In the genomic region with DNA sequence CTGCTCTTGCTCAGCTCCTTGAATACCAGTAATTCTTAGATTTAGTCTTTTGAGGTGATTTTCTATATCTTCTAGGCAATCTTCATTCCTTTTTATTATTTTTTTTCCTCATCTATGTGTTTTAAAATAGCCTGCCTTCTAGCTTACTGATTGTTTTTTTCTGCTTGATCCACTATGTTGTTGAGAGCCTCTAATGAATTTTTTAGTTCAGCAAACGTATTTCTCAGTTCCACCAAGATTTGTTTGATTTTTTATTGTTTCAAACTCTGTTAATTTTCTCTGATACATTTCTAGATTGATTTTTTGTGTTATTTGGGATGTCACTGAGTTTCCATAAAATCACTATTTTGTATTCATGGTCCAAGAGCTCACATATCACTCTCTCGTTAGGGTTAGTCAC, we compare ENCODE assay signal across 23 cellular contexts. TPM values are rescaled to one million over a fixed set of nuclear protein-coding genes. Genes with fewer than 3 reads are reported as not detected.
DNase-seq lines count a peak whose midpoint lies in the region; ATAC-seq, FAIRE-seq and TF ChIP-seq lines count a peak whose summit lies in the region.
"Had no signal": no experiment of that assay in that cellular context is flagged by ENCODE, and none has a peak within 500 bp of the region (broad histone marks: within the 10 kb centered on the region; RNA-seq: fewer than 3 reads in every experiment).

No MANE protein-coding gene starts in this region.

- H3K4me3 Mint-ChIP-seq in activated CD8-positive, alpha-beta T cell treated with anti-CD3 and anti-CD28 coated beads for 36 hours, result no peak overlapping the region
- no peak overlapping the region for H3K4me3 Mint-ChIP-seq in activated CD8-positive, alpha-beta T cell treated with anti-CD3 and anti-CD28 coated beads, Interleukin-2, amount 10 ng/mL, durations not matched to agents 7 days and 5 days
- H3K4me3 Mint-ChIP-seq in activated naive CD8-positive, alpha-beta T cell, result no peak overlapping the region
- no peak overlapping the region for H3K4me3 Mint-ChIP-seq in activated naive CD8-positive, alpha-beta T cell treated with anti-CD3 and anti-CD28 coated beads for 36 hours
- H3K4me3 Mint-ChIP-seq: B cell; CD8-positive, alpha-beta T cell had no signal

- H3K9me1 ChIP-seq in K562 (ENCODE audit: control insufficient read depth, insufficient read depth, low read length), result no peaks in the 10 kb centered on the region

- H2AFZ ChIP-seq in K562 (ENCODE audit: low read depth, low read length), result no peak overlapping the region

- POLR2A ChIA-PET in activated CD8-positive, alpha-beta T cell treated with anti-CD3 and anti-CD28 coated beads for 36 hours (lab: Charles Lee), result interaction anchor here (0.5 kb wide), 1 partner anchor 865 kb away, joined by 3 read pairs; no protein-coding TSS in a partner anchor
- POLR2A ChIA-PET in activated CD8-positive, alpha-beta T cell treated with anti-CD3 and anti-CD28 coated beads, Interleukin-2, amount 10 ng/mL, durations not matched to agents 7 days and 5 days (lab: Charles Lee), result interaction anchor here (0.6 to 0.8 kb wide), 2 partner anchors 9 to 136 kb away, joined by 4 read pairs; no protein-coding TSS in a partner anchor
- POLR2A ChIA-PET in HEK293 (lab: Yijun Ruan, JAX), result no interaction called here
- POLR2A ChIA-PET in K562 (lab: Yijun Ruan, JAX), result interaction anchor here (0.7 to 2.1 kb wide), 2 partner anchors 13 to 1595 kb away, joined by 3 to 5 read pairs; no protein-coding TSS in a partner anchor

- no peak for TF ChIP-seq EP300 in K562 (IDR thresholded peaks at IDR 0.05; ENCODE audit: low read length)

- intact Hi-C loops in activated CD8-positive, alpha-beta T cell treated with anti-CD3 and anti-CD28 coated beads for 36 hours (cut with micrococcal nuclease), result no loop called here
- intact Hi-C loops in K562 (cut with micrococcal nuclease), result no loop called here

- CTCF ChIA-PET in activated CD8-positive, alpha-beta T cell treated with anti-CD3 and anti-CD28 coated beads for 36 hours (lab: Charles Lee), result no interaction called here
- CTCF ChIA-PET in activated CD8-positive, alpha-beta T cell treated with anti-CD3 and anti-CD28 coated beads, Interleukin-2, amount 10 ng/mL, durations not matched to agents 7 days and 5 days (lab: Charles Lee), result interaction anchor here (0.7 to 1.7 kb wide), 3 partner anchors 9 to 13 kb away, joined by 3 to 4 read pairs (median 4); a partner anchor contains a TSS
- CTCF ChIA-PET in HEK293 (lab: Yijun Ruan, JAX) (interaction anchor here (0.6 to 1.2 kb wide), 4 partner anchors 88 to 1827 kb away, joined by 3 to 6 read pairs (median 3); no protein-coding TSS in a partner anchor), K562 (lab: Yijun Ruan, JAX; ENCODE audit: low intra/inter-chr PET ratio) (no interaction called here)

- H3K4me1 ChIP-seq in HEK293 (ENCODE audit: control insufficient read depth, insufficient read depth, low read length) (no peaks in the 10 kb centered on the region), K562 (replicated peaks in 1 of 2; ENCODE audit: control insufficient read depth in 2 of 2, insufficient read depth in 2 of 2, low read length in 2 of 2) (no peaks in the 10 kb centered on the region)
- H3K4me1 ChIP-seq: HAP-1 had no signal

- H3K9ac ChIP-seq in K562 (ENCODE audit: insufficient read depth in 1 of 2, low read depth in 2 of 2, low read length in 2 of 2), result no peak overlapping the region
- H3K9ac ChIP-seq: BLaER1 had no signal

- no peak for FAIRE-seq in K562 (lab: Jason Lieb, UNC)
- FAIRE-seq: A204.1, G401.6, GM12892, H54 had no signal

- no peaks in the 10 kb centered on the region for H3K27me3 ChIP-seq in K562 (ENCODE audit: control insufficient read depth in 2 of 2, insufficient read depth in 2 of 2, low read length in 2 of 2)
- H3K27me3 ChIP-seq: BLaER1 had no signal

- H3K79me2 ChIP-seq in K562 (ENCODE audit: control insufficient read depth, insufficient read depth, low read length), result peaks cover 94% of the 10 kb centered on the region

- H3K4me3 ChIP-seq in HEK293 (ENCODE audit: low read depth, low read length) (no peak overlapping the region), K562 (no peak overlapping the region)
- H3K4me3 ChIP-seq: HAP-1 had no signal

- no TSS peak for BruUV-seq in K562 (replicated peaks; lab: Mats Ljungman, UMichigan)

- H4K20me1 ChIP-seq in K562 (replicated peaks; ENCODE audit: control insufficient read depth, insufficient read depth, low read length), result no peaks in the 10 kb centered on the region

- H3K9me3 ChIP-seq in HEK293 (ENCODE audit: control insufficient read depth, insufficient read depth, low read depth, low read length), result no peaks in the 10 kb centered on the region
- peaks cover 14% of the 10 kb centered on the region for H3K9me3 ChIP-seq in K562 (replicated peaks; ENCODE audit: control insufficient read depth, insufficient read depth, low read depth, low read length)

- H3K27me3 Mint-ChIP-seq in activated CD8-positive, alpha-beta T cell treated with anti-CD3 and anti-CD28 coated beads for 36 hours, result no peaks in the 10 kb centered on the region
- no peaks in the 10 kb centered on the region for H3K27me3 Mint-ChIP-seq in activated CD8-positive, alpha-beta T cell treated with anti-CD3 and anti-CD28 coated beads, Interleukin-2, amount 10 ng/mL, durations not matched to agents 7 days and 5 days (ENCODE audit: low read depth)
- no peaks in the 10 kb centered on the region for H3K27me3 Mint-ChIP-seq in activated naive CD8-positive, alpha-beta T cell
- H3K27me3 Mint-ChIP-seq in activated naive CD8-positive, alpha-beta T cell treated with anti-CD3 and anti-CD28 coated beads for 36 hours, result no peaks in the 10 kb centered on the region
- H3K27me3 Mint-ChIP-seq: B cell; CD4-positive, CD25-positive, alpha-beta regulatory T cell had no signal

- TF ChIP-seq CTCF in activated CD8-positive, alpha-beta T cell treated with anti-CD3 and anti-CD28 coated beads for 36 hours (IDR thresholded peaks at IDR 0.05), result no peak
- TF ChIP-seq CTCF in HEK293 (tag by site-specific recombination; IDR thresholded peaks at IDR 0.05), result no peak
- TF ChIP-seq CTCF in K562 (IDR thresholded peaks at IDR 0.05 in 2 of 3, conservative IDR thresholded peaks at IDR 0.05 in 1 of 3; ENCODE audit: insufficient read depth in 2 of 3, low read depth in 1 of 3, low read length in 3 of 3), result no peak

- H3K4me2 ChIP-seq in K562 (ENCODE audit: insufficient read depth, low read length), result no peak overlapping the region
- H3K4me2 ChIP-seq: BLaER1 had no signal

- H3K9me3 Mint-ChIP-seq in activated CD8-positive, alpha-beta T cell treated with anti-CD3 and anti-CD28 coated beads for 36 hours, result peaks cover 24% of the 10 kb centered on the region
- peaks cover 30% of the 10 kb centered on the region for H3K9me3 Mint-ChIP-seq in activated CD8-positive, alpha-beta T cell treated with anti-CD3 and anti-CD28 coated beads, Interleukin-2, amount 10 ng/mL, durations not matched to agents 7 days and 5 days (ENCODE audit: insufficient read depth)
- peaks cover 12% of the 10 kb centered on the region for H3K9me3 Mint-ChIP-seq in activated naive CD8-positive, alpha-beta T cell (ENCODE audit: low read depth)
- H3K9me3 Mint-ChIP-seq in activated naive CD8-positive, alpha-beta T cell treated with anti-CD3 and anti-CD28 coated beads for 36 hours, result peaks cover 28% of the 10 kb centered on the region

- TF ChIP-seq POLR2A in K562 (conservative IDR thresholded peaks at IDR 0.05), result no peak

- no peak for ATAC-seq in activated CD8-positive, alpha-beta T cell treated with anti-CD3 and anti-CD28 coated beads for 36 hours
- ATAC-seq in activated CD8-positive, alpha-beta T cell treated with anti-CD3 and anti-CD28 coated beads, Interleukin-2, amount 10 ng/mL, durations not matched to agents 7 days and 5 days, result no peak
- ATAC-seq in K562, result no peak
- ATAC-seq: CD8-positive, alpha-beta T cell had no signal

- DNase-seq in activated CD8-positive, alpha-beta T cell treated with anti-CD3 and anti-CD28 coated beads for 36 hours, result no peak
- no peak for DNase-seq in activated CD8-positive, alpha-beta T cell treated with anti-CD3 and anti-CD28 coated beads, Interleukin-2, amount 10 ng/mL, durations not matched to agents 7 days and 5 days
- no peak for DNase-seq in activated naive CD8-positive, alpha-beta T cell treated with anti-CD3 and anti-CD28 coated beads for 36 hours
- DNase-seq in K562 (ENCODE audit: extremely low read depth in 1 of 4, low spot score in 3 of 4) (no peak), SK-N-DZ (ENCODE audit: low spot score) (no peak), SIG-M5 treated with dmso at 0.1 percent for 504 hours (lab: John Stamatoyannopoulos, UW; ENCODE audit: unreplicated experiment) (no peak)
- DNase-seq: Caco-2; CD4-positive, CD25-positive, alpha-beta regulatory T cell; CD8-positive, alpha-beta T cell; DMS153; DND-41; GOT3 had no signal

- H3K4me1 Mint-ChIP-seq in activated CD8-positive, alpha-beta T cell treated with anti-CD3 and anti-CD28 coated beads for 36 hours (ENCODE audit: low read depth), result peaks cover 67% of the 10 kb centered on the region
- H3K4me1 Mint-ChIP-seq in activated CD8-positive, alpha-beta T cell treated with anti-CD3 and anti-CD28 coated beads, Interleukin-2, amount 10 ng/mL, durations not matched to agents 7 days and 5 days (ENCODE audit: low read depth), result peaks cover 46% of the 10 kb centered on the region
- peaks cover 73% of the 10 kb centered on the region for H3K4me1 Mint-ChIP-seq in activated naive CD8-positive, alpha-beta T cell (ENCODE audit: low read depth)
- H3K4me1 Mint-ChIP-seq in activated naive CD8-positive, alpha-beta T cell treated with anti-CD3 and anti-CD28 coated beads for 36 hours, result peaks cover 63% of the 10 kb centered on the region

- WGBS in K562 (ENCODE audit: insufficient coverage, low coverage, missing lambda C conversion rate), result 74% methylated on average over 2 of the region's 2 CpGs

- no peak overlapping the region for H3K27ac ChIP-seq in HEK293 (ENCODE audit: extremely low read depth, low read depth, low read length)
- H3K27ac ChIP-seq in K562 (ENCODE audit: extremely low read depth, low read depth, low read length), result no peak overlapping the region
- H3K27ac ChIP-seq: 22Rv1, BLaER1, C4-2B had no signal

- H3K36me3 Mint-ChIP-seq in activated CD8-positive, alpha-beta T cell treated with anti-CD3 and anti-CD28 coated beads for 36 hours (ENCODE audit: low read depth), result peaks cover 59% of the 10 kb centered on the region
- H3K36me3 Mint-ChIP-seq in activated CD8-positive, alpha-beta T cell treated with anti-CD3 and anti-CD28 coated beads, Interleukin-2, amount 10 ng/mL, durations not matched to agents 7 days and 5 days (ENCODE audit: low read depth), result peaks cover 56% of the 10 kb centered on the region
- H3K36me3 Mint-ChIP-seq in activated naive CD8-positive, alpha-beta T cell, result peaks cover 26% of the 10 kb centered on the region
- H3K36me3 Mint-ChIP-seq in activated naive CD8-positive, alpha-beta T cell treated with anti-CD3 and anti-CD28 coated beads for 36 hours, result peaks cover 54% of the 10 kb centered on the region

- H3K27ac Mint-ChIP-seq in activated CD8-positive, alpha-beta T cell treated with anti-CD3 and anti-CD28 coated beads for 36 hours, result peak overlapping the region; percentile 40
- H3K27ac Mint-ChIP-seq in activated CD8-positive, alpha-beta T cell treated with anti-CD3 and anti-CD28 coated beads, Interleukin-2, amount 10 ng/mL, durations not matched to agents 7 days and 5 days, result no peak overlapping the region
- H3K27ac Mint-ChIP-seq in activated naive CD8-positive, alpha-beta T cell, result peak overlapping the region; percentile 83
- H3K27ac Mint-ChIP-seq in activated naive CD8-positive, alpha-beta T cell treated with anti-CD3 and anti-CD28 coated beads for 36 hours, result no peak overlapping the region
- H3K27ac Mint-ChIP-seq: B cell; CD4-positive, CD25-positive, alpha-beta regulatory T cell; CD8-positive, alpha-beta T cell had no signal

- H3K36me3 ChIP-seq in HEK293 (ENCODE audit: control insufficient read depth in 2 of 2, insufficient read depth in 1 of 2, low read length in 2 of 2) (peaks cover 0 to 8% of the 10 kb centered on the region in 2 experiments; a peak in 1 of 3 replicates), K562 (ENCODE audit: control insufficient read depth, insufficient read depth, low read length) (peaks cover 9% of the 10 kb centered on the region; the same call in 2 of the 3 replicates)
- H3K36me3 ChIP-seq: HAP-1 had no signal

- in situ Hi-C loops in K562 (cut with MboI), result no loop called here

- no peak for TF ChIP-seq RAD21 in K562 (CRISPR knock-in tag; conservative IDR thresholded peaks at IDR 0.05 in 1 of 2, IDR thresholded peaks at IDR 0.05 in 1 of 2)

RNA-seq across cellular contexts. Expression of a gene that starts 9.5 kb away (rescaled TPM):
- 10 to 100 TPM; 29.5 to 30.6 TPM for total RNA-seq in activated CD8-positive, alpha-beta T cell treated with anti-CD3 and anti-CD28 coated beads for 36 hours
- total RNA-seq in activated CD8-positive, alpha-beta T cell treated with anti-CD3 and anti-CD28 coated beads, Interleukin-2, amount 10 ng/mL, durations not matched to agents 7 days and 5 days, result 10 to 100 TPM; 29.8 to 30.7 TPM
- 10 to 100 TPM; 25.2 to 28.6 TPM for total RNA-seq in activated naive CD8-positive, alpha-beta T cell treated with anti-CD3 and anti-CD28 coated beads for 36 hours
- 19.5 and 84.0 TPM in 2 replicates for total RNA-seq in K562 (2011; cell fraction: chromatin; rRNA removed; ENCODE audit: low replicate concordance)
- 9.0 and 15.1 TPM in 2 replicates for total RNA-seq in K562 (2011; cell fraction: nucleolus; rRNA removed)
- total RNA-seq in K562 (2011; cell fraction: nucleoplasm; rRNA removed), result 23.5 and 47.5 TPM in 2 replicates
- total RNA-seq in K562 (2014; rRNA removed) (9.4 and 15.0 TPM in 2 replicates), K562 (2014; rRNA removed; fragmentation: Illumina TruSeq; extraction: Trizol) (26.2 and 26.4 TPM in 2 replicates), K562 (2015; rRNA removed; fragmentation: Illumina TruSeq; extraction: Trizol) (21.8 and 22.2 TPM in 2 replicates), K562 (2021) (15.3 and 16.5 TPM in 2 replicates)
- polyA plus RNA-seq in K562 (2011; rRNA removed) (26.5 and 31.6 TPM in 2 replicates), K562 (2014; fragmentation: Illumina TruSeq; extraction: Trizol) (16.3 and 20.8 TPM in 2 replicates), K562 (2014; fragmentation: Nextera tagmentation; extraction: Ambion mirVana) (10 to 100 TPM in 1 of 2 experiments, 1 to 10 TPM in 1; 6.1 to 11.4 TPM), K562 (2014; rRNA removed) (13.3 and 15.2 TPM in 2 replicates)
- 4.5 and 7.6 TPM in 2 replicates for polyA plus RNA-seq in K562 (2011; cell fraction: cytosol; rRNA removed)
- polyA plus RNA-seq in K562 (2011; cell fraction: nucleus; rRNA removed), result 20.8 and 20.9 TPM in 2 replicates
- polyA plus RNA-seq in K562 (2012), result 9.1 and 10.3 TPM in 2 replicates
- 72.2 and 76.7 TPM in 2 replicates for polyA minus RNA-seq in K562 (2011; rRNA and poly(A)+ RNA removed)
- polyA minus RNA-seq in K562 (2011; cell fraction: cytosol; rRNA and poly(A)+ RNA removed), result 11.5 and 12.0 TPM in 2 replicates
- 19.8 and 35.3 TPM in 2 replicates for polyA minus RNA-seq in K562 (2011; cell fraction: nucleus; rRNA and poly(A)+ RNA removed)
- polyA plus RNA-seq in SK-N-DZ (2014; cell fraction: cytosol; rRNA removed), result 16.8 and 18.5 TPM in 2 replicates
- 19.5 and 26.5 TPM in 2 replicates for polyA plus RNA-seq in SK-N-DZ (2014; cell fraction: nucleus; rRNA removed)

RNA-seq across cellular contexts. Expression of a gene that starts 9.8 kb away (rescaled TPM):
- 10 to 100 TPM; 23.9 to 24.6 TPM for total RNA-seq in activated CD8-positive, alpha-beta T cell treated with anti-CD3 and anti-CD28 coated beads for 36 hours
- total RNA-seq in activated CD8-positive, alpha-beta T cell treated with anti-CD3 and anti-CD28 coated beads, Interleukin-2, amount 10 ng/mL, durations not matched to agents 7 days and 5 days, result 10 to 100 TPM; 31.2 to 36.0 TPM
- total RNA-seq in activated naive CD8-positive, alpha-beta T cell treated with anti-CD3 and anti-CD28 coated beads for 36 hours, result 10 to 100 TPM; 23.3 to 24.2 TPM
- 37.4 and 79.9 TPM in 2 replicates for total RNA-seq in K562 (2011; cell fraction: chromatin; rRNA removed; ENCODE audit: low replicate concordance)
- total RNA-seq in K562 (2011; cell fraction: nucleolus; rRNA removed), result 11.7 and 14.3 TPM in 2 replicates
- 41.1 and 65.3 TPM in 2 replicates for total RNA-seq in K562 (2011; cell fraction: nucleoplasm; rRNA removed)
- 6.6 and 8.6 TPM in 2 replicates for total RNA-seq in K562 (2014; rRNA removed)
- 20.8 and 26.6 TPM in 2 replicates for total RNA-seq in K562 (2014; rRNA removed; fragmentation: Illumina TruSeq; extraction: Trizol)
- 20.3 and 24.5 TPM in 2 replicates for total RNA-seq in K562 (2015; rRNA removed; fragmentation: Illumina TruSeq; extraction: Trizol)
- 19.4 and 24.7 TPM in 2 replicates for total RNA-seq in K562 (2021)
- 9.8 and 11.4 TPM in 2 replicates for polyA plus RNA-seq in K562 (2011; rRNA removed)
- 4.0 and 6.2 TPM in 2 replicates for polyA plus RNA-seq in K562 (2011; cell fraction: cytosol; rRNA removed)
- polyA plus RNA-seq in K562 (2011; cell fraction: nucleus; rRNA removed), result 9.4 and 10.4 TPM in 2 replicates
- 16.9 and 20.5 TPM in 2 replicates for polyA plus RNA-seq in K562 (2012)
- polyA plus RNA-seq in K562 (2014; fragmentation: Illumina TruSeq; extraction: Trizol), result 16.0 and 21.6 TPM in 2 replicates
- 1 to 10 TPM; 3.4 to 5.1 TPM for polyA plus RNA-seq in K562 (2014; fragmentation: Nextera tagmentation; extraction: Ambion mirVana)
- 7.7 and 8.3 TPM in 2 replicates for polyA plus RNA-seq in K562 (2014; rRNA removed)
- polyA minus RNA-seq in K562 (2011; rRNA and poly(A)+ RNA removed), result 41.3 and 46.5 TPM in 2 replicates
- 19.3 and 20.4 TPM in 2 replicates for polyA minus RNA-seq in K562 (2011; cell fraction: cytosol; rRNA and poly(A)+ RNA removed)
- polyA minus RNA-seq in K562 (2011; cell fraction: nucleus; rRNA and poly(A)+ RNA removed), result 22.9 and 24.8 TPM in 2 replicates
- polyA plus RNA-seq in SK-N-DZ (2014; cell fraction: cytosol; rRNA removed), result 10.9 and 13.2 TPM in 2 replicates
- 7.4 and 10.0 TPM in 2 replicates for polyA plus RNA-seq in SK-N-DZ (2014; cell fraction: nucleus; rRNA removed)

Comparison
In these comparisons a context has a peak if more than half of its experiments do, and no peak if none do; other contexts are left out.
1. H3K27ac Mint-ChIP-seq: peak in activated CD8-positive, alpha-beta T cell treated with anti-CD3 and anti-CD28 coated beads for 36 hours (single experiment) and activated naive CD8-positive, alpha-beta T cell (single experiment); none in activated CD8-positive, alpha-beta T cell treated with anti-CD3 and anti-CD28 coated beads, Interleukin-2, amount 10 ng/mL, durations not matched to agents 7 days and 5 days (single experiment) and activated naive CD8-positive, alpha-beta T cell treated with anti-CD3 and anti-CD28 coated beads for 36 hours (single experiment).
2. CTCF ChIA-PET loops: an anchor here in activated CD8-positive, alpha-beta T cell treated with anti-CD3 and anti-CD28 coated beads, Interleukin-2, amount 10 ng/mL, durations not matched to agents 7 days and 5 days (0.7 to 1.7 kb wide) and HEK293 (0.6 to 1.2 kb wide); none called in activated CD8-positive, alpha-beta T cell treated with anti-CD3 and anti-CD28 coated beads for 36 hours and K562.